1 cellular context compared by ENCODE assay signal in the genomic region with DNA sequence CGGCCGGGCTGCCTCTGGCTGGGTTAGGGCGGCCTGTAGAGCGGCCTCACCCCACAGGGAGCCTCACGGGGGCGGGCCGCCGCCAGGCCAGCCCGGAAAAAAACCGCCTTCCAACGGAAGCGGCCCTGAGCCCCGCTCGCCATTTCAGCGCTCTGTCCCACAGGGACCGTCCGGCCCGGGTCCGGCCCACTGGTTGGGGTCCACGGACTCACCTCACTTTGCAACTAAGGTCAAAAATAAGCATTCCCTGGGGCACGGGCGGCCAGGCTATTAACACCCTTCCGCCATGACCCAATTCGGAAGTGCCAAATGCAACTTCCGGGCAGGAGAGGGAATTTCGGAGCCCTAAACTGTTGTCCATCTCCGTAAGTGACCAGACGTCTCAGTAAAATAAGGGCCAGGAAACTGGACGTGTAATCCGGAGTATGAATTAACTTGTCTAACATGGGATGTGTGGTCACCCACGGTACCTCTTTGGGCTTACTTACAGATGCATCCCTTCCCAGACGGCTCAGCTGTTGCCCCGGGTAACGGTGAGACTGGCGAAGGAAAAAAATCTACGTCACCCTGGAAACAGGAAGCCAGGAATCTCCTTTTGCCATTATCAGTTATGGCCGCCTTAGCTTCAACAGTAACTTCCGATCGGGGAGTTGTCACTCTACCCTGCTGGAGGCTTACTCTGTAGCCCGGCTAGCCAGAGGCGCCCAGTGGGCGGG.
TF ChIP-seq lines count a peak whose summit lies in the region.

A gene with protein sequence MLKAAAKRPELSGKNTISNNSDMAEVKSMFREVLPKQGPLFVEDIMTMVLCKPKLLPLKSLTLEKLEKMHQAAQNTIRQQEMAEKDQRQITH (minus strand): TSS at position 548 of the 716 bp plus-strand sequence. CDS start 1,023 bp downstream, outside the sequence.

TF ChIP-seq in HepG2, 621 proteins besides CTCF, POLR2A, EP300 and RAD21 (continued from another document and continues in another):
- TF ChIP-seq, protein P1, sequence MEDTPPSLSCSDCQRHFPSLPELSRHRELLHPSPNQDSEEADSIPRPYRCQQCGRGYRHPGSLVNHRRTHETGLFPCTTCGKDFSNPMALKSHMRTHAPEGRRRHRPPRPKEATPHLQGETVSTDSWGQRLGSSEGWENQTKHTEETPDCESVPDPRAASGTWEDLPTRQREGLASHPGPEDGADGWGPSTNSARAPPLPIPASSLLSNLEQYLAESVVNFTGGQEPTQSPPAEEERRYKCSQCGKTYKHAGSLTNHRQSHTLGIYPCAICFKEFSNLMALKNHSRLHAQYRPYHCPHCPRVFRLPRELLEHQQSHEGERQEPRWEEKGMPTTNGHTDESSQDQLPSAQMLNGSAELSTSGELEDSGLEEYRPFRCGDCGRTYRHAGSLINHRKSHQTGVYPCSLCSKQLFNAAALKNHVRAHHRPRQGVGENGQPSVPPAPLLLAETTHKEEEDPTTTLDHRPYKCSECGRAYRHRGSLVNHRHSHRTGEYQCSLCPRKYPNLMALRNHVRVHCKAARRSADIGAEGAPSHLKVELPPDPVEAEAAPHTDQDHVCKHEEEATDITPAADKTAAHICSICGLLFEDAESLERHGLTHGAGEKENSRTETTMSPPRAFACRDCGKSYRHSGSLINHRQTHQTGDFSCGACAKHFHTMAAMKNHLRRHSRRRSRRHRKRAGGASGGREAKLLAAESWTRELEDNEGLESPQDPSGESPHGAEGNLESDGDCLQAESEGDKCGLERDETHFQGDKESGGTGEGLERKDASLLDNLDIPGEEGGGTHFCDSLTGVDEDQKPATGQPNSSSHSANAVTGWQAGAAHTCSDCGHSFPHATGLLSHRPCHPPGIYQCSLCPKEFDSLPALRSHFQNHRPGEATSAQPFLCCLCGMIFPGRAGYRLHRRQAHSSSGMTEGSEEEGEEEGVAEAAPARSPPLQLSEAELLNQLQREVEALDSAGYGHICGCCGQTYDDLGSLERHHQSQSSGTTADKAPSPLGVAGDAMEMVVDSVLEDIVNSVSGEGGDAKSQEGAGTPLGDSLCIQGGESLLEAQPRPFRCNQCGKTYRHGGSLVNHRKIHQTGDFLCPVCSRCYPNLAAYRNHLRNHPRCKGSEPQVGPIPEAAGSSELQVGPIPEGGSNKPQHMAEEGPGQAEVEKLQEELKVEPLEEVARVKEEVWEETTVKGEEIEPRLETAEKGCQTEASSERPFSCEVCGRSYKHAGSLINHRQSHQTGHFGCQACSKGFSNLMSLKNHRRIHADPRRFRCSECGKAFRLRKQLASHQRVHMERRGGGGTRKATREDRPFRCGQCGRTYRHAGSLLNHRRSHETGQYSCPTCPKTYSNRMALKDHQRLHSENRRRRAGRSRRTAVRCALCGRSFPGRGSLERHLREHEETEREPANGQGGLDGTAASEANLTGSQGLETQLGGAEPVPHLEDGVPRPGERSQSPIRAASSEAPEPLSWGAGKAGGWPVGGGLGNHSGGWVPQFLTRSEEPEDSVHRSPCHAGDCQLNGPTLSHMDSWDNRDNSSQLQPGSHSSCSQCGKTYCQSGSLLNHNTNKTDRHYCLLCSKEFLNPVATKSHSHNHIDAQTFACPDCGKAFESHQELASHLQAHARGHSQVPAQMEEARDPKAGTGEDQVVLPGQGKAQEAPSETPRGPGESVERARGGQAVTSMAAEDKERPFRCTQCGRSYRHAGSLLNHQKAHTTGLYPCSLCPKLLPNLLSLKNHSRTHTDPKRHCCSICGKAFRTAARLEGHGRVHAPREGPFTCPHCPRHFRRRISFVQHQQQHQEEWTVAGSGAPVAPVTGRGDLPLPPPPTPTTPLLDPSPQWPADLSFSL (CRISPR knock-in tag; IDR thresholded peaks at IDR 0.05) = no peak
- TF ChIP-seq ZNF350 (CRISPR knock-in tag; IDR thresholded peaks at IDR 0.05; ENCODE audit: borderline replicate concordance, low read depth) = peak; percentile 96
- TF ChIP-seq ZFP37 (CRISPR knock-in tag; IDR thresholded peaks at IDR 0.05; ENCODE audit: borderline replicate concordance) = no peak; the same call in 1 of the 2 replicates
- no peak for TF ChIP-seq ATM (IDR thresholded peaks at IDR 0.05; ENCODE audit: borderline replicate concordance)
- 0 out of 2 replicates have a peak, but pooled peaks have one; percentile 22 for TF ChIP-seq LCORL (IDR thresholded peaks at IDR 0.05)
- peak; percentile 87 for TF ChIP-seq LCORL (CRISPR knock-in tag; IDR thresholded peaks at IDR 0.05)
- TF ChIP-seq TCF12 (IDR thresholded peaks at IDR 0.05) = no peak
- TF ChIP-seq TCF12 (CRISPR knock-in tag; IDR thresholded peaks at IDR 0.05) = no peak
- no peak for TF ChIP-seq ZNF30 (CRISPR knock-in tag; IDR thresholded peaks at IDR 0.05)
- TF ChIP-seq, protein P2, sequence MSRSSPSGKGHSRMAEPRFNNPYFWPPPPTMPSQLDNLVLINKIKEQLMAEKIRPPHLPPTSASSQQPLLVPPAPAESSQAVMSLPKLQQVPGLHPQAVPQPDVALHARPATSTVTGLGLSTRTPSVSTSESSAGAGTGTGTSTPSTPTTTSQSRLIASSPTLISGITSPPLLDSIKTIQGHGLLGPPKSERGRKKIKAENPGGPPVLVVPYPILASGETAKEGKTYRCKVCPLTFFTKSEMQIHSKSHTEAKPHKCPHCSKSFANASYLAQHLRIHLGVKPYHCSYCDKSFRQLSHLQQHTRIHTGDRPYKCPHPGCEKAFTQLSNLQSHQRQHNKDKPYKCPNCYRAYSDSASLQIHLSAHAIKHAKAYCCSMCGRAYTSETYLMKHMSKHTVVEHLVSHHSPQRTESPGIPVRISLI (CRISPR knock-in tag; IDR thresholded peaks at IDR 0.05; ENCODE audit: borderline replicate concordance) = peak; percentile 75
- TF ChIP-seq ZNF598 (CRISPR knock-in tag; IDR thresholded peaks at IDR 0.05; ENCODE audit: borderline replicate concordance) = peak; percentile 93
- TF ChIP-seq ZNF567 (CRISPR knock-in tag; IDR thresholded peaks at IDR 0.05; ENCODE audit: borderline replicate concordance) = peak; percentile 71; the same call in 1 of the 2 replicates
- TF ChIP-seq, protein P3, sequence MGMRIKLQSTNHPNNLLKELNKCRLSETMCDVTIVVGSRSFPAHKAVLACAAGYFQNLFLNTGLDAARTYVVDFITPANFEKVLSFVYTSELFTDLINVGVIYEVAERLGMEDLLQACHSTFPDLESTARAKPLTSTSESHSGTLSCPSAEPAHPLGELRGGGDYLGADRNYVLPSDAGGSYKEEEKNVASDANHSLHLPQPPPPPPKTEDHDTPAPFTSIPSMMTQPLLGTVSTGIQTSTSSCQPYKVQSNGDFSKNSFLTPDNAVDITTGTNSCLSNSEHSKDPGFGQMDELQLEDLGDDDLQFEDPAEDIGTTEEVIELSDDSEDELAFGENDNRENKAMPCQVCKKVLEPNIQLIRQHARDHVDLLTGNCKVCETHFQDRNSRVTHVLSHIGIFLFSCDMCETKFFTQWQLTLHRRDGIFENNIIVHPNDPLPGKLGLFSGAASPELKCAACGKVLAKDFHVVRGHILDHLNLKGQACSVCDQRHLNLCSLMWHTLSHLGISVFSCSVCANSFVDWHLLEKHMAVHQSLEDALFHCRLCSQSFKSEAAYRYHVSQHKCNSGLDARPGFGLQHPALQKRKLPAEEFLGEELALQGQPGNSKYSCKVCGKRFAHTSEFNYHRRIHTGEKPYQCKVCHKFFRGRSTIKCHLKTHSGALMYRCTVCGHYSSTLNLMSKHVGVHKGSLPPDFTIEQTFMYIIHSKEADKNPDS (CRISPR knock-in tag; IDR thresholded peaks at IDR 0.05) = no peak; the same call in 1 of the 2 replicates
- TF ChIP-seq NFE2 (CRISPR knock-in tag; IDR thresholded peaks at IDR 0.05) = no peak
- TF ChIP-seq AHR (CRISPR knock-in tag; IDR thresholded peaks at IDR 0.05) = no peak
- TF ChIP-seq, protein P4, sequence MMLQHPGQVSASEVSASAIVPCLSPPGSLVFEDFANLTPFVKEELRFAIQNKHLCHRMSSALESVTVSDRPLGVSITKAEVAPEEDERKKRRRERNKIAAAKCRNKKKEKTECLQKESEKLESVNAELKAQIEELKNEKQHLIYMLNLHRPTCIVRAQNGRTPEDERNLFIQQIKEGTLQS (CRISPR knock-in tag; IDR thresholded peaks at IDR 0.05) = peak; percentile 17; the same call in 1 of the 2 replicates
- 0 out of 2 replicates have a peak, but pooled peaks have one; percentile 13 for TF ChIP-seq NR2F2 (IDR thresholded peaks at IDR 0.05; ENCODE audit: borderline replicate concordance, low read depth)
- TF ChIP-seq AKAP8 (CRISPR knock-in tag; IDR thresholded peaks at IDR 0.05) = no peak
- no peak; the same call in 1 of the 2 replicates for TF ChIP-seq ZBTB7B (CRISPR knock-in tag; IDR thresholded peaks at IDR 0.05)
- TF ChIP-seq, protein P5, sequence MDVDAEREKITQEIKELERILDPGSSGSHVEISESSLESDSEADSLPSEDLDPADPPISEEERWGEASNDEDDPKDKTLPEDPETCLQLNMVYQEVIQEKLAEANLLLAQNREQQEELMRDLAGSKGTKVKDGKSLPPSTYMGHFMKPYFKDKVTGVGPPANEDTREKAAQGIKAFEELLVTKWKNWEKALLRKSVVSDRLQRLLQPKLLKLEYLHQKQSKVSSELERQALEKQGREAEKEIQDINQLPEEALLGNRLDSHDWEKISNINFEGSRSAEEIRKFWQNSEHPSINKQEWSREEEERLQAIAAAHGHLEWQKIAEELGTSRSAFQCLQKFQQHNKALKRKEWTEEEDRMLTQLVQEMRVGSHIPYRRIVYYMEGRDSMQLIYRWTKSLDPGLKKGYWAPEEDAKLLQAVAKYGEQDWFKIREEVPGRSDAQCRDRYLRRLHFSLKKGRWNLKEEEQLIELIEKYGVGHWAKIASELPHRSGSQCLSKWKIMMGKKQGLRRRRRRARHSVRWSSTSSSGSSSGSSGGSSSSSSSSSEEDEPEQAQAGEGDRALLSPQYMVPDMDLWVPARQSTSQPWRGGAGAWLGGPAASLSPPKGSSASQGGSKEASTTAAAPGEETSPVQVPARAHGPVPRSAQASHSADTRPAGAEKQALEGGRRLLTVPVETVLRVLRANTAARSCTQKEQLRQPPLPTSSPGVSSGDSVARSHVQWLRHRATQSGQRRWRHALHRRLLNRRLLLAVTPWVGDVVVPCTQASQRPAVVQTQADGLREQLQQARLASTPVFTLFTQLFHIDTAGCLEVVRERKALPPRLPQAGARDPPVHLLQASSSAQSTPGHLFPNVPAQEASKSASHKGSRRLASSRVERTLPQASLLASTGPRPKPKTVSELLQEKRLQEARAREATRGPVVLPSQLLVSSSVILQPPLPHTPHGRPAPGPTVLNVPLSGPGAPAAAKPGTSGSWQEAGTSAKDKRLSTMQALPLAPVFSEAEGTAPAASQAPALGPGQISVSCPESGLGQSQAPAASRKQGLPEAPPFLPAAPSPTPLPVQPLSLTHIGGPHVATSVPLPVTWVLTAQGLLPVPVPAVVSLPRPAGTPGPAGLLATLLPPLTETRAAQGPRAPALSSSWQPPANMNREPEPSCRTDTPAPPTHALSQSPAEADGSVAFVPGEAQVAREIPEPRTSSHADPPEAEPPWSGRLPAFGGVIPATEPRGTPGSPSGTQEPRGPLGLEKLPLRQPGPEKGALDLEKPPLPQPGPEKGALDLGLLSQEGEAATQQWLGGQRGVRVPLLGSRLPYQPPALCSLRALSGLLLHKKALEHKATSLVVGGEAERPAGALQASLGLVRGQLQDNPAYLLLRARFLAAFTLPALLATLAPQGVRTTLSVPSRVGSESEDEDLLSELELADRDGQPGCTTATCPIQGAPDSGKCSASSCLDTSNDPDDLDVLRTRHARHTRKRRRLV (CRISPR knock-in tag; IDR thresholded peaks at IDR 0.05) = peak; percentile 40; the same call in 1 of the 2 replicates
- TF ChIP-seq KLF6 (CRISPR knock-in tag; IDR thresholded peaks at IDR 0.05) = 0 out of 2 replicates have a peak, but pooled peaks have one; percentile 18
- TF ChIP-seq KDM6A (CRISPR knock-in tag; IDR thresholded peaks at IDR 0.05; ENCODE audit: low read depth) = 0 out of 2 replicates have a peak, but pooled peaks have one; percentile 17
- no peak for TF ChIP-seq GFI1 (CRISPR knock-in tag; IDR thresholded peaks at IDR 0.05; ENCODE audit: borderline replicate concordance)
- TF ChIP-seq ZNF317 (CRISPR knock-in tag; IDR thresholded peaks at IDR 0.05) = no peak
- TF ChIP-seq ZBTB3 (CRISPR knock-in tag; IDR thresholded peaks at IDR 0.05; ENCODE audit: borderline replicate concordance, low read depth) = no peak
- peak; percentile 87; the same call in 1 of the 2 replicates for TF ChIP-seq MTF2 (CRISPR knock-in tag; IDR thresholded peaks at IDR 0.05; ENCODE audit: borderline replicate concordance)
- TF ChIP-seq MZF1 (CRISPR knock-in tag; IDR thresholded peaks at IDR 0.05; ENCODE audit: borderline replicate concordance) = no peak
- peak; percentile 64; the same call in 1 of the 2 replicates for TF ChIP-seq DNMT3B (CRISPR knock-in tag; conservative IDR thresholded peaks at IDR 0.05)
- no peak for TF ChIP-seq ZNF124 (CRISPR knock-in tag; IDR thresholded peaks at IDR 0.05)
- peak; percentile 36; the same call in 1 of the 2 replicates for TF ChIP-seq NFYB (CRISPR knock-in tag; IDR thresholded peaks at IDR 0.05)
- TF ChIP-seq CBX1 (IDR thresholded peaks at IDR 0.05; ENCODE audit: low read depth) = peak; percentile 1
- TF ChIP-seq NFATC3 (CRISPR knock-in tag; IDR thresholded peaks at IDR 0.05) = 0 out of 2 replicates have a peak, but pooled peaks have one; percentile 26
- no peak for TF ChIP-seq NONO (IDR thresholded peaks at IDR 0.05)
- TF ChIP-seq NONO (CRISPR knock-in tag; conservative IDR thresholded peaks at IDR 0.05) = peak; percentile 55; the same call in 1 of the 2 replicates
- TF ChIP-seq KMT2A (CRISPR knock-in tag; IDR thresholded peaks at IDR 0.05) = no peak; the same call in 1 of the 2 replicates
- TF ChIP-seq GTF2F1 (IDR thresholded peaks at IDR 0.05; ENCODE audit: low read length) = no peak
- TF ChIP-seq RXRA (CRISPR knock-in tag; IDR thresholded peaks at IDR 0.05) = peak; percentile 38; the same call in 1 of the 2 replicates
- no peak for TF ChIP-seq ZNF383 (CRISPR knock-in tag; IDR thresholded peaks at IDR 0.05; ENCODE audit: borderline replicate concordance)
- no peak for TF ChIP-seq ZNF235 (CRISPR knock-in tag; IDR thresholded peaks at IDR 0.05; ENCODE audit: borderline replicate concordance)
- peak; percentile 63 for TF ChIP-seq MAZ (IDR thresholded peaks at IDR 0.05; ENCODE audit: borderline replicate concordance, low read depth, low read length)
- peak; percentile 62; the same call in 1 of the 2 replicates for TF ChIP-seq MAZ (CRISPR knock-in tag; IDR thresholded peaks at IDR 0.05; ENCODE audit: low read depth)
- peak; percentile 44; the same call in 1 of the 2 replicates for TF ChIP-seq ZMYM4 (CRISPR knock-in tag; IDR thresholded peaks at IDR 0.05)
- TF ChIP-seq, protein P6, sequence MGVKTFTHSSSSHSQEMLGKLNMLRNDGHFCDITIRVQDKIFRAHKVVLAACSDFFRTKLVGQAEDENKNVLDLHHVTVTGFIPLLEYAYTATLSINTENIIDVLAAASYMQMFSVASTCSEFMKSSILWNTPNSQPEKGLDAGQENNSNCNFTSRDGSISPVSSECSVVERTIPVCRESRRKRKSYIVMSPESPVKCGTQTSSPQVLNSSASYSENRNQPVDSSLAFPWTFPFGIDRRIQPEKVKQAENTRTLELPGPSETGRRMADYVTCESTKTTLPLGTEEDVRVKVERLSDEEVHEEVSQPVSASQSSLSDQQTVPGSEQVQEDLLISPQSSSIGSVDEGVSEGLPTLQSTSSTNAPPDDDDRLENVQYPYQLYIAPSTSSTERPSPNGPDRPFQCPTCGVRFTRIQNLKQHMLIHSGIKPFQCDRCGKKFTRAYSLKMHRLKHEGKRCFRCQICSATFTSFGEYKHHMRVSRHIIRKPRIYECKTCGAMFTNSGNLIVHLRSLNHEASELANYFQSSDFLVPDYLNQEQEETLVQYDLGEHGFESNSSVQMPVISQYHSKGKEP (CRISPR knock-in tag; IDR thresholded peaks at IDR 0.05) = no peak
- TF ChIP-seq JUN (CRISPR knock-in tag; IDR thresholded peaks at IDR 0.05) = no peak
- no peak for TF ChIP-seq ZKSCAN5 (CRISPR knock-in tag; IDR thresholded peaks at IDR 0.05)
